ENCODE assay signal across 9 cellular contexts in the genomic region with DNA sequence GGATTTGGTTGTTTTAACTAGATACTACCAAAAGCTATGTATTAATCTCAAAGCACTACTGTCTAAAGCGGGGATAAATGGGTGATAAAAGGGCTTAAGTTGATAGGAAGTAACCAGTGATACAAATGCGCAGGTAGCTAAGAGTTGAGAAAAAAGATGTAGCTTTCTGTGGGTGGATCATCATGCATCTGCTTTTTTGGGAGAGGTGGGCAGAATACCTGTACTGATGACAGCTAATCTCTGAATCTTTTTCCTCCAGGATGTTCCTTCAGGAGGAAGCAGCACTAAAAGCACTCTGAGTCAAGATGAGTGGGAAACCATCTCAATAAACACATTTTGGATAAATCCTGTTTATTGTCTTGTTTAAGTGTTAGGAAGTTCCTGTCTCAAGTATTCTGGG. TPM values are rescaled to one million over a fixed set of nuclear protein-coding genes. Genes with fewer than 3 reads are reported as not detected.
DNase-seq lines count a peak whose midpoint lies in the region; ATAC-seq, FAIRE-seq and TF ChIP-seq lines count a peak whose summit lies in the region.
"Had no signal": no experiment of that assay in that cellular context is flagged by ENCODE, and none has a peak within 500 bp of the region (broad histone marks: within the 10 kb centered on the region; RNA-seq: fewer than 3 reads in every experiment).

No MANE protein-coding gene starts in this region.

- ATAC-seq in right lobe of liver: no peak

- H3K27ac ChIP-seq in astrocyte (ENCODE audit: low read depth, low read length): no peak overlapping the region
- peak overlapping the region in 2 of 3 donors; percentile 93 to 95 for H3K27ac ChIP-seq in right lobe of liver

- intact Hi-C loops in activated naive CD4-positive, alpha-beta T cell treated with anti-CD3 and anti-CD28 coated beads for 36 hours (cut with micrococcal nuclease): loop anchor here (2.0 to 5.0 kb wide), 3 partner anchors 265 to 335 kb away; partner anchors contain the start of genes ATP8B2, HAX1 and INTS3
- intact Hi-C loops in right lobe of liver (cut with DNase I): no loop called here

- H3K27me3 ChIP-seq in astrocyte (ENCODE audit: insufficient read depth, low read length): no peaks in the 10 kb centered on the region
- no peaks in the 10 kb centered on the region for H3K27me3 ChIP-seq in right lobe of liver

- no peak for TF ChIP-seq POLR2A in right lobe of liver (IDR thresholded peaks at IDR 0.05)

- H2AFZ ChIP-seq in astrocyte (ENCODE audit: low read depth, low read length): no peak overlapping the region

- H3K9ac ChIP-seq in astrocyte (ENCODE audit: low read length): peak overlapping the region; percentile 95

- TF ChIP-seq CTCF in astrocyte (IDR thresholded peaks at IDR 0.05; ENCODE audit: insufficient read depth, low read depth, low read length): no peak
- no peak for TF ChIP-seq CTCF in right lobe of liver (IDR thresholded peaks at IDR 0.05)
- no peak for TF ChIP-seq CTCF in type B pancreatic cell (conservative IDR thresholded peaks at IDR 0.05)

- H3K79me2 ChIP-seq in astrocyte (ENCODE audit: insufficient read depth, low read length): peaks cover 22% of the 10 kb centered on the region

- H3K4me1 ChIP-seq in astrocyte (ENCODE audit: insufficient read depth, low read length) (peaks cover 17% of the 10 kb centered on the region), right lobe of liver (peaks cover 0 to 22% (median 9%) of the 10 kb centered on the region in 4 donors)

- H3K4me2 ChIP-seq in astrocyte (ENCODE audit: low read length): peak overlapping the region; percentile 92

- WGBS in right lobe of liver (ENCODE audit: insufficient coverage, low coverage, low lambda C conversion rate, missing lambda C conversion rate): 89% methylated on average over 2 of the region's 2 CpGs

- H3K9me3 Mint-ChIP-seq in activated naive CD4-positive, alpha-beta T cell treated with anti-CD3 and anti-CD28 coated beads for 36 hours: no peaks in the 10 kb centered on the region
- H3K9me3 Mint-ChIP-seq in astrocyte (ENCODE audit: unreplicated experiment): peaks cover 2% of the 10 kb centered on the region
- H3K9me3 Mint-ChIP-seq in type B pancreatic cell: peaks cover 4% of the 10 kb centered on the region

- H3K4me3 ChIP-seq in astrocyte (ENCODE audit: insufficient read depth, low read depth, low read length) (peak overlapping the region; percentile 88), right lobe of liver (peak overlapping the region; percentile 79 to 83 (median 81))

- no peak for DNase-seq in activated naive CD4-positive, alpha-beta T cell treated with anti-CD3 and anti-CD28 coated beads for 36 hours
- DNase-seq in activated naive CD4-positive, alpha-beta T cell treated with Interleukin-2 at 50 U/mL for 16 hours: no peak
- DNase-seq in astrocyte (ENCODE audit: low read depth): no peak
- no peak for DNase-seq in right lobe of liver
- no peak for DNase-seq in type B pancreatic cell (ENCODE audit: extremely low spot score, unreplicated experiment)
- DNase-seq in NCI-H2171 treated with DMSO at 0.1 percent for 48 hours (lab: John Stamatoyannopoulos, UW): no peak
- DNase-seq in glomerular visceral epithelial cell (ENCODE audit: extremely low spot score): no peak
- DNase-seq in hypothalamus (lab: John Stamatoyannopoulos, UW): no peak

- no peaks in the 10 kb centered on the region for H3K27me3 Mint-ChIP-seq in activated naive CD4-positive, alpha-beta T cell treated with anti-CD3 and anti-CD28 coated beads for 36 hours (ENCODE audit: low read depth)
- no peaks in the 10 kb centered on the region for H3K27me3 Mint-ChIP-seq in astrocyte (ENCODE audit: low read depth, unreplicated experiment)
- no peaks in the 10 kb centered on the region for H3K27me3 Mint-ChIP-seq in type B pancreatic cell

- CTCF ChIA-PET in activated naive CD4-positive, alpha-beta T cell treated with anti-CD3 and anti-CD28 coated beads for 36 hours (lab: Charles Lee): interaction anchor here (0.6 kb wide), 2 partner anchors 198 to 320 kb away, joined by 3 to 5 read pairs; no protein-coding TSS in a partner anchor

- peaks cover 52% of the 10 kb centered on the region for H3K36me3 Mint-ChIP-seq in activated naive CD4-positive, alpha-beta T cell treated with anti-CD3 and anti-CD28 coated beads for 36 hours (ENCODE audit: low read depth)
- H3K36me3 Mint-ChIP-seq in astrocyte (ENCODE audit: low read depth, unreplicated experiment): peaks cover 15% of the 10 kb centered on the region
- H3K36me3 Mint-ChIP-seq in type B pancreatic cell: peaks cover 33% of the 10 kb centered on the region

- no peak for FAIRE-seq in astrocyte (lab: Jason Lieb, UNC)
- FAIRE-seq: TTC549 had no signal

- peak overlapping the region; percentile 97 for H3K27ac Mint-ChIP-seq in activated naive CD4-positive, alpha-beta T cell treated with anti-CD3 and anti-CD28 coated beads for 36 hours
- H3K27ac Mint-ChIP-seq in astrocyte (ENCODE audit: unreplicated experiment) (peak overlapping the region; percentile 73), type B pancreatic cell (peak overlapping the region; percentile 95)

- H3K36me3 ChIP-seq in astrocyte (ENCODE audit: insufficient read depth, low read length): peaks cover 22% of the 10 kb centered on the region
- H3K36me3 ChIP-seq in right lobe of liver: peaks cover 0 to 31% (median 14%) of the 10 kb centered on the region in 4 donors

- H3K4me1 Mint-ChIP-seq in activated naive CD4-positive, alpha-beta T cell treated with anti-CD3 and anti-CD28 coated beads for 36 hours (ENCODE audit: low read depth): peaks cover 37% of the 10 kb centered on the region
- H3K4me1 Mint-ChIP-seq in astrocyte (ENCODE audit: low read depth, unreplicated experiment) (peaks cover 15% of the 10 kb centered on the region), type B pancreatic cell (ENCODE audit: unreplicated experiment) (peaks cover 25% of the 10 kb centered on the region)

- no peaks in the 10 kb centered on the region for H3K9me3 ChIP-seq in astrocyte (ENCODE audit: insufficient read depth, low read depth, low read length)
- H3K9me3 ChIP-seq in right lobe of liver: peaks cover 0 to 4% (median 0%) of the 10 kb centered on the region in 4 donors

- peak overlapping the region; percentile 93 for H3K4me3 Mint-ChIP-seq in activated naive CD4-positive, alpha-beta T cell treated with anti-CD3 and anti-CD28 coated beads for 36 hours
- H3K4me3 Mint-ChIP-seq in astrocyte (ENCODE audit: unreplicated experiment) (peak overlapping the region; percentile 96), type B pancreatic cell (peak overlapping the region; percentile 96)

- H4K20me1 ChIP-seq in astrocyte (ENCODE audit: insufficient read depth, low read length): peaks cover 25% of the 10 kb centered on the region

RNA-seq across cellular contexts. Expression of gene RPS27, which starts 1.2 kb away (rescaled TPM):
- 1,000 to 10,000 TPM; 2,339 to 2,449 TPM for total RNA-seq in activated naive CD4-positive, alpha-beta T cell treated with anti-CD3 and anti-CD28 coated beads for 36 hours
- 1,010 and 1,149 TPM in 2 replicates for total RNA-seq in astrocyte
- 100 to 1,000 TPM; 305 to 500 (median 428) TPM for total RNA-seq in right lobe of liver
- total RNA-seq in type B pancreatic cell (ENCODE audit: low replicate concordance): 2,370 and 2,920 TPM in 2 replicates

RNA-seq across cellular contexts. Expression of gene RAB13, which starts 5.7 kb away (rescaled TPM):
- 10 to 100 TPM; 26.6 to 27.0 TPM for total RNA-seq in activated naive CD4-positive, alpha-beta T cell treated with anti-CD3 and anti-CD28 coated beads for 36 hours
- total RNA-seq in astrocyte: 143 and 145 TPM in 2 replicates
- total RNA-seq in right lobe of liver: 10 to 100 TPM; 11.9 to 52.2 (median 47.9) TPM
- 79.3 and 90.1 TPM in 2 replicates for total RNA-seq in type B pancreatic cell (ENCODE audit: low replicate concordance)

RNA-seq across cellular contexts. Expression of gene JTB, which starts 14.3 kb away (rescaled TPM):
- 100 to 1,000 TPM; 126 to 131 TPM for total RNA-seq in activated naive CD4-positive, alpha-beta T cell treated with anti-CD3 and anti-CD28 coated beads for 36 hours
- 103 TPM in 2 replicates for total RNA-seq in astrocyte
- 100 to 1,000 TPM in 2 of 6 experiments, 10 to 100 TPM in 4; 55.8 to 169 (median 90.9) TPM for total RNA-seq in right lobe of liver
- 99.2 and 153 TPM in 2 replicates for total RNA-seq in type B pancreatic cell (ENCODE audit: low replicate concordance)

RNA-seq across cellular contexts. Expression of gene CREB3L4, which starts 24.1 kb away (rescaled TPM):
- total RNA-seq in activated naive CD4-positive, alpha-beta T cell treated with anti-CD3 and anti-CD28 coated beads for 36 hours: 1 to 10 TPM; 5.6 to 7.4 TPM
- total RNA-seq in astrocyte: 5.3 and 6.1 TPM in 2 replicates
- total RNA-seq in right lobe of liver: 10 to 100 TPM in 1 of 6 experiments, 1 to 10 TPM in 5; 4.9 to 11.1 (median 8.2) TPM
- 17.2 and 31.8 TPM in 2 replicates for total RNA-seq in type B pancreatic cell (ENCODE audit: low replicate concordance)

RNA-seq across cellular contexts. Expression of gene SLC39A1, which starts 28.5 kb away (rescaled TPM):
- 10 to 100 TPM; 51.0 to 52.1 TPM for total RNA-seq in activated naive CD4-positive, alpha-beta T cell treated with anti-CD3 and anti-CD28 coated beads for 36 hours
- total RNA-seq in astrocyte (90.2 and 91.7 TPM in 2 replicates), right lobe of liver (10 to 100 TPM; 33.0 to 63.6 (median 47.7) TPM), type B pancreatic cell (ENCODE audit: low replicate concordance) (75.7 and 93.4 TPM in 2 replicates)
